ENCODE assay signal across 1 cellular context in the genomic region with DNA sequence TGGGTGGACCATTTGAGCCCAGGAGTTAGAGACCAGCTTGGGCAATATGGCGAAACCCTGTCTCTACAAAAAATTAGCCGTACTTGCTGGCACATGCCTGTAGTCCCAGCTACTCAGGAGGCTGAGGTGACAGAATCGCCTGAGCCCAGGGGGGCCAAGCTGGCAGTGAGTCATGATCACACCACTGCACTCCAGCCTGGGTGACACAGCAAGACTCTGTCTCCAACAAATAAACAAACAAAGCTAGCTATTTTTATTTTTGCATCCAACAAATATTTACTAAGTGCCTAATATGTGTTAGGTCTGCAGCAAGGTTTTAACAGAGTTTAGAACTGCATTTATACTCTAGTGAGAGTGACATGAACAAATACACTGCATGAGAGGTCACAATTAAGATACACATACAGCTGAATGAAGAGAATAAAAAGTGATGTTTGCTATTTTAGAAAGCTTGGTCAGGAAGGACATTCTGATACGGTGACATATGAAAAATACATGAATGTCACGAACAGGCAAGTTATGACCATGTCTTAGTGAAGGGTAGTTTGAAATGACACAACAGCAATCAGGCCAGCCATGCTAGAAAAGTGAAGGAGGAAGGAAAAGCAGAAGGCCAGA.
TF ChIP-seq lines count a peak whose summit lies in the region.

No MANE protein-coding gene starts in this region.

TF ChIP-seq in HEK293, 187 proteins besides CTCF, POLR2A, EP300 and RAD21 (continued from another document):
- TF ChIP-seq, protein P1, sequence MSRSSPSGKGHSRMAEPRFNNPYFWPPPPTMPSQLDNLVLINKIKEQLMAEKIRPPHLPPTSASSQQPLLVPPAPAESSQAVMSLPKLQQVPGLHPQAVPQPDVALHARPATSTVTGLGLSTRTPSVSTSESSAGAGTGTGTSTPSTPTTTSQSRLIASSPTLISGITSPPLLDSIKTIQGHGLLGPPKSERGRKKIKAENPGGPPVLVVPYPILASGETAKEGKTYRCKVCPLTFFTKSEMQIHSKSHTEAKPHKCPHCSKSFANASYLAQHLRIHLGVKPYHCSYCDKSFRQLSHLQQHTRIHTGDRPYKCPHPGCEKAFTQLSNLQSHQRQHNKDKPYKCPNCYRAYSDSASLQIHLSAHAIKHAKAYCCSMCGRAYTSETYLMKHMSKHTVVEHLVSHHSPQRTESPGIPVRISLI (tag by site-specific recombination; IDR thresholded peaks at IDR 0.05) = peak; percentile 77
- TF ChIP-seq ZNF830 (tag by site-specific recombination; IDR thresholded peaks at IDR 0.05; ENCODE audit: low read depth) (no peak), ZNF248 (tag by site-specific recombination; IDR thresholded peaks at IDR 0.05) (no peak), ZNF561 (tag by site-specific recombination; IDR thresholded peaks at IDR 0.05; ENCODE audit: borderline replicate concordance) (no peak), ZNF112 (tag by site-specific recombination; IDR thresholded peaks at IDR 0.05) (no peak), ZNF311 (tag by site-specific recombination; IDR thresholded peaks at IDR 0.05; ENCODE audit: borderline replicate concordance) (no peak), ZNF76 (tag by site-specific recombination; IDR thresholded peaks at IDR 0.05; ENCODE audit: borderline replicate concordance, low read depth) (no peak), BCL11A (tag by site-specific recombination; IDR thresholded peaks at IDR 0.05; ENCODE audit: low read depth) (no peak), ZNF548 (tag by site-specific recombination; IDR thresholded peaks at IDR 0.05) (no peak)
TF ChIP-seq in HEK293: peak in this region for 26.
